10 cellular contexts compared by ENCODE assay signal in the genomic region with DNA sequence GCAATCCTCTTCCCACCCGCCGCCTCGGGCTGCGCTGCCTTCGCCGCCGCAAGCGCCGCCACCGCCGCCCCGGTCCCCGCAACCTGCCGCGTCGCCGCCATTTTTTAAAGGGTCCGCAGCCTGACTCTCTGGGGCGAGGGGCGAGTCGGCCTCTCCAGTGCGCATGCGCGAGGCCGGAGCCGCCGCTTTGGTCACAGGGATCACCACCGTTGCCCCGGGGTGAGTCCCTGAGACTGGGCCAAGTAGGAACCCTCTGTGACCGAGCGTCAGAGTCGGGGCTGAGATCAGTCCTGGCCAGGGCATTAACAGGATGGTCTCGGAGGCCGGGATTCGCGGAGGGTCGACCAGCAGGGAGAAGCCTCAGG. TPM values are rescaled to one million over a fixed set of nuclear protein-coding genes. Genes with fewer than 3 reads are reported as not detected.
DNase-seq lines count a peak whose midpoint lies in the region; ATAC-seq and TF ChIP-seq lines count a peak whose summit lies in the region.
"Had no signal": no experiment of that assay in that cellular context is flagged by ENCODE, and none has a peak within 500 bp of the region (broad histone marks: within the 10 kb centered on the region; RNA-seq: fewer than 3 reads in every experiment).

No MANE protein-coding gene starts in this region.

- no peaks in the 10 kb centered on the region for H3K4me1 Mint-ChIP-seq in activated CD8-positive, alpha-beta memory T cell treated with anti-CD3 and anti-CD28 coated beads, Interleukin-2, amount 10 ng/mL, durations not matched to agents 7 days and 5 days
- peaks cover 14% of the 10 kb centered on the region for H3K4me1 Mint-ChIP-seq in neural crest cell

- no peak for ATAC-seq in activated CD8-positive, alpha-beta memory T cell treated with anti-CD3 and anti-CD28 coated beads, Interleukin-2, amount 10 ng/mL, durations not matched to agents 7 days and 5 days
- ATAC-seq in GM21825 (IDR thresholded peaks at IDR 0.05; ENCODE audit: unreplicated experiment) = no peak

- CTCF ChIA-PET in activated CD8-positive, alpha-beta memory T cell treated with anti-CD3 and anti-CD28 coated beads, Interleukin-2, amount 10 ng/mL, durations not matched to agents 7 days and 5 days (lab: Charles Lee) = no interaction called here

- H3K4me3 Mint-ChIP-seq in activated CD8-positive, alpha-beta memory T cell treated with anti-CD3 and anti-CD28 coated beads, Interleukin-2, amount 10 ng/mL, durations not matched to agents 7 days and 5 days = no peak overlapping the region
- H3K4me3 Mint-ChIP-seq in neural crest cell = peak overlapping the region; percentile 83

- no peaks in the 10 kb centered on the region for H3K27me3 ChIP-seq in esophagus muscularis mucosa
- no peaks in the 10 kb centered on the region for H3K27me3 ChIP-seq in uterus

- no peaks in the 10 kb centered on the region for H3K36me3 ChIP-seq in esophagus muscularis mucosa
- no peaks in the 10 kb centered on the region for H3K36me3 ChIP-seq in uterus

- WGBS in esophagus muscularis mucosa = 8% methylated on average over 34 of the region's 37 CpGs

- intact Hi-C loops in esophagus muscularis mucosa (cut with DNase I) = no loop called here
- intact Hi-C loops in uterus (cut with DNase I; ENCODE audit: low total_unique reads) = no loop called here

- no peak overlapping the region for H3K27ac Mint-ChIP-seq in activated CD8-positive, alpha-beta memory T cell treated with anti-CD3 and anti-CD28 coated beads, Interleukin-2, amount 10 ng/mL, durations not matched to agents 7 days and 5 days
- no peak overlapping the region for H3K27ac Mint-ChIP-seq in neural crest cell (ENCODE audit: unreplicated experiment)

- H3K4me3 ChIP-seq in esophagus muscularis mucosa = peak overlapping the region; percentile 61 to 68 (median 66)
- H3K4me3 ChIP-seq in uterus = peak overlapping the region; percentile 20 to 25

- H3K9me3 ChIP-seq in esophagus muscularis mucosa (no peaks in the 10 kb centered on the region), uterus (no peaks in the 10 kb centered on the region)

- TF ChIP-seq CTCF in esophagus muscularis mucosa (IDR thresholded peaks at IDR 0.05) (no peak), neural crest cell (conservative IDR thresholded peaks at IDR 0.05) (no peak), uterus (IDR thresholded peaks at IDR 0.05) (no peak)

- no peaks in the 10 kb centered on the region for H3K27me3 Mint-ChIP-seq in activated CD8-positive, alpha-beta memory T cell treated with anti-CD3 and anti-CD28 coated beads, Interleukin-2, amount 10 ng/mL, durations not matched to agents 7 days and 5 days
- H3K27me3 Mint-ChIP-seq in neural crest cell (ENCODE audit: low read depth) = no peaks in the 10 kb centered on the region

- peaks cover 9% of the 10 kb centered on the region for H3K36me3 Mint-ChIP-seq in activated CD8-positive, alpha-beta memory T cell treated with anti-CD3 and anti-CD28 coated beads, Interleukin-2, amount 10 ng/mL, durations not matched to agents 7 days and 5 days
- peaks cover 35% of the 10 kb centered on the region for H3K36me3 Mint-ChIP-seq in neural crest cell (ENCODE audit: low read depth)

- peak; percentile 16 for DNase-seq in activated CD8-positive, alpha-beta memory T cell treated with anti-CD3 and anti-CD28 coated beads, Interleukin-2, amount 10 ng/mL, durations not matched to agents 7 days and 5 days
- DNase-seq in activated CD8-positive, alpha-beta memory T cell treated with anti-CD3 and anti-CD28 coated beads, Interleukin-2, amount 50 U/mL, for 48 hours = no peak
- no peak for DNase-seq in esophagus muscularis mucosa (ENCODE audit: extremely low spot score)
- DNase-seq in neural crest cell (ENCODE audit: low read depth, low spot score) = peak; percentile 71
- DNase-seq in uterus = no peak
- DNase-seq in MV-4-11 (lab: John Stamatoyannopoulos, UW) = no peak
- DNase-seq in activated CD4-positive, alpha-beta T cell treated with anti-CD3 and anti-CD28 coated beads, Interleukin-2, amount 50 U/mL, for 4 hours = no peak
- DNase-seq: islet precursor cell, NCI-H1436 treated with DMSO at 0.1 percent for 48 hours had no signal

- TF ChIP-seq POLR2A in esophagus muscularis mucosa (IDR thresholded peaks at IDR 0.05; ENCODE audit: low read depth) = no peak
- TF ChIP-seq POLR2A in uterus (IDR thresholded peaks at IDR 0.05) = no peak

- H3K4me1 ChIP-seq in esophagus muscularis mucosa (peaks cover 0 to 23% (median 9%) of the 10 kb centered on the region in 4 donors), uterus (no peaks in the 10 kb centered on the region)

- H3K27ac ChIP-seq in esophagus muscularis mucosa (replicated peaks in 1 of 4) = peak overlapping the region in 1 of 4 donors; percentile 60
- H3K27ac ChIP-seq in uterus = no peak overlapping the region

- TF ChIP-seq EP300 in esophagus muscularis mucosa (IDR thresholded peaks at IDR 0.05) = no peak

- peaks cover 6% of the 10 kb centered on the region for H3K9me3 Mint-ChIP-seq in activated CD8-positive, alpha-beta memory T cell treated with anti-CD3 and anti-CD28 coated beads, Interleukin-2, amount 10 ng/mL, durations not matched to agents 7 days and 5 days (ENCODE audit: low read depth)
- H3K9me3 Mint-ChIP-seq in neural crest cell = peaks cover 11% of the 10 kb centered on the region

RNA-seq across cellular contexts. Expression of a gene that starts 42.6 kb away (rescaled TPM):
- 10 to 100 TPM; 55.1 to 75.6 TPM for total RNA-seq in activated CD8-positive, alpha-beta memory T cell treated with anti-CD3 and anti-CD28 coated beads, Interleukin-2, amount 10 ng/mL, durations not matched to agents 7 days and 5 days
- total RNA-seq in esophagus muscularis mucosa (10 to 100 TPM; 44.9 to 78.2 (median 49.9) TPM), neural crest cell (88.0 and 90.5 TPM in 2 replicates), uterus (100 to 1,000 TPM in 1 of 4 donors, 10 to 100 TPM in 3; 54.7 to 238 (median 84.2) TPM)

RNA-seq across cellular contexts. Expression of a gene that starts 43.0 kb away (rescaled TPM):
- total RNA-seq in activated CD8-positive, alpha-beta memory T cell treated with anti-CD3 and anti-CD28 coated beads, Interleukin-2, amount 10 ng/mL, durations not matched to agents 7 days and 5 days = 1 to 10 TPM; 1.6 to 2.3 TPM
- total RNA-seq in esophagus muscularis mucosa (1 to 10 TPM; 4.6 to 5.7 (median 5.1) TPM), neural crest cell (5.6 and 6.6 TPM in 2 replicates), uterus (10 to 100 TPM in 1 of 4 donors, 1 to 10 TPM in 3; 1.5 to 20.8 (median 6.1) TPM)

Comparison
In these comparisons a context has a peak if more than half of its experiments do, and no peak if none do; other contexts are left out.
1. DNase-seq: peak in activated CD8-positive, alpha-beta memory T cell treated with anti-CD3 and anti-CD28 coated beads, Interleukin-2, amount 10 ng/mL, durations not matched to agents 7 days and 5 days (single experiment) and neural crest cell (single experiment); none in activated CD8-positive, alpha-beta memory T cell treated with anti-CD3 and anti-CD28 coated beads, Interleukin-2, amount 50 U/mL, for 48 hours (single experiment), esophagus muscularis mucosa (single experiment), uterus (0 of 2), MV-4-11 (single experiment) and activated CD4-positive, alpha-beta T cell treated with anti-CD3 and anti-CD28 coated beads, Interleukin-2, amount 50 U/mL, for 4 hours (0 of 2).